In the genomic region with DNA sequence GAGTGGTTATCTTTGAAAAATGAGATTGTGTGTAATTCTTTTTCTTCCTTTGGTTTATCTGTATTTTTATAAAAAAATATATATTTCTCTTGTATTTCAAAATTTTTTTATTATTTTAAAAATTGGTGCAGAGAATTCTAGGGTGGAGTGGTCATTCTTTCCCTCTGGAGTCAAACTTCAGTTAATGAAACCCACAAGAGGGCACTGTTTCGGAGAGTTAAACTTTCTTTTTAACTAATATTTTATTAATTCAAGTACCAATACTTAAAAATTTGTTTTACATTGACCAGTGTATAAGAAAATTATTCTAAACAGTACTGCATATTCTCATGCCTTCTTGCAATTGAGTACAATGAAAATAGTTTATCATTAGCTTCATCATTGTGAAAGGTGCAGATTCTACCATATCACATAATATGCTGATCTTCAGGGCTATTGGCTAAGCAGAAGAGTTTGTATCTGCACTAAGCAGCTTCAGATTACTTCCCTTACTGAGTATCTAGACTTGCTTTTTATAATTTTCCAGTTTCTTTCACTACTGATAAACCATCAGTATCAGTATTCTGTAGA, we compare ENCODE assay signal across 1 cellular context.
TF ChIP-seq lines count a peak whose summit lies in the region.

No MANE protein-coding gene starts in this region.

TF ChIP-seq in GM12878, 131 proteins besides CTCF, POLR2A, EP300 and RAD21:
- TF ChIP-seq, protein P1, sequence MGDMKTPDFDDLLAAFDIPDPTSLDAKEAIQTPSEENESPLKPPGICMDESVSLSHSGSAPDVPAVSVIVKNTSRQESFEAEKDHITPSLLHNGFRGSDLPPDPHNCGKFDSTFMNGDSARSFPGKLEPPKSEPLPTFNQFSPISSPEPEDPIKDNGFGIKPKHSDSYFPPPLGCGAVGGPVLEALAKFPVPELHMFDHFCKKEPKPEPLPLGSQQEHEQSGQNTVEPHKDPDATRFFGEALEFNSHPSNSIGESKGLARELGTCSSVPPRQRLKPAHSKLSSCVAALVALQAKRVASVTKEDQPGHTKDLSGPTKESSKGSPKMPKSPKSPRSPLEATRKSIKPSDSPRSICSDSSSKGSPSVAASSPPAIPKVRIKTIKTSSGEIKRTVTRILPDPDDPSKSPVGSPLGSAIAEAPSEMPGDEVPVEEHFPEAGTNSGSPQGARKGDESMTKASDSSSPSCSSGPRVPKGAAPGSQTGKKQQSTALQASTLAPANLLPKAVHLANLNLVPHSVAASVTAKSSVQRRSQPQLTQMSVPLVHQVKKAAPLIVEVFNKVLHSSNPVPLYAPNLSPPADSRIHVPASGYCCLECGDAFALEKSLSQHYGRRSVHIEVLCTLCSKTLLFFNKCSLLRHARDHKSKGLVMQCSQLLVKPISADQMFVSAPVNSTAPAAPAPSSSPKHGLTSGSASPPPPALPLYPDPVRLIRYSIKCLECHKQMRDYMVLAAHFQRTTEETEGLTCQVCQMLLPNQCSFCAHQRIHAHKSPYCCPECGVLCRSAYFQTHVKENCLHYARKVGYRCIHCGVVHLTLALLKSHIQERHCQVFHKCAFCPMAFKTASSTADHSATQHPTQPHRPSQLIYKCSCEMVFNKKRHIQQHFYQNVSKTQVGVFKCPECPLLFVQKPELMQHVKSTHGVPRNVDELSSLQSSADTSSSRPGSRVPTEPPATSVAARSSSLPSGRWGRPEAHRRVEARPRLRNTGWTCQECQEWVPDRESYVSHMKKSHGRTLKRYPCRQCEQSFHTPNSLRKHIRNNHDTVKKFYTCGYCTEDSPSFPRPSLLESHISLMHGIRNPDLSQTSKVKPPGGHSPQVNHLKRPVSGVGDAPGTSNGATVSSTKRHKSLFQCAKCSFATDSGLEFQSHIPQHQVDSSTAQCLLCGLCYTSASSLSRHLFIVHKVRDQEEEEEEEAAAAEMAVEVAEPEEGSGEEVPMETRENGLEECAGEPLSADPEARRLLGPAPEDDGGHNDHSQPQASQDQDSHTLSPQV (IDR thresholded peaks at IDR 0.05) = no peak
- TF ChIP-seq SIN3A (IDR thresholded peaks at IDR 0.05; ENCODE audit: low read depth, low read length) (no peak), NFIC (IDR thresholded peaks at IDR 0.05; ENCODE audit: low read depth, low read length) (no peak)
